Comparison of ENCODE assay signal across 15 cellular contexts in the genomic region with DNA sequence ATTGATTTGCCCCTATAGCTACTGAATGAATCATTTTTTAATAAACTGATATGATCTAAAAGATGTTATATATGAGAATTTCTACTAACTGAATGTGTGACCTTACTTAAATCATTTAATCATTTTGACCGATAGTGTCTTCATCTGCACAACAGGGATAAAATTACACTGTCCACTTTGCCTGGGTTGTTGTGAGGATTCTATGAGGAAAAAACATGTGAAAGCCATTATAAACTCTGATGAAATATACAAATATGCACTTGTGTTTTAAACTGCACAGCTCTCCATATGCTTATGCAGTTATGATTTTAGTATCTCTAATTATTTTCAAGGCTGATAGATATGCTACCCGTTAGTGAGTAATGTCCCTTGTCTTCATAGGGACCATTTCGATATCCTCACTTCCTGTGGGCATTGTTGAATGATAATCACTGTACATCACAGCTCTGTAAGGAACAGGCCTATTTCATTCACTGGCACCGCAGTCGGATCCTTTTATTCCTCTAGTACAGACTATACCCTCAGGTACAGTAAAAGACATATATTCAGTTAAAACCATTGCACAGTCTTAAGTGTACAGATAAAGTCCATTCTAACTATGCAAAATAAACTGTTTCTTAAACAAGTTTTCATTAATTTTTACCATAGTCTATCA.
DNase-seq lines count a peak whose midpoint lies in the region; ATAC-seq and TF ChIP-seq lines count a peak whose summit lies in the region.
"Had no signal": no experiment of that assay in that cellular context is flagged by ENCODE, and none has a peak within 500 bp of the region (broad histone marks: within the 10 kb centered on the region; RNA-seq: fewer than 3 reads in every experiment).

No MANE protein-coding gene starts in this region.

- no peak for DNase-seq in Calu3
- no peak for DNase-seq in SJCRH30
- DNase-seq in esophagus muscularis mucosa (ENCODE audit: extremely low spot score) = peak; percentile 24
- DNase-seq in ureter (ENCODE audit: low spot score) = no peak
- DNase-seq: activated naive CD4-positive, alpha-beta T cell; AML-193; effector CD8-positive, alpha-beta T cell; NCI-H146; NCI-H446 had no signal

- intact Hi-C loops in Calu3 (cut with micrococcal nuclease; ENCODE audit: unreplicated experiment) = loop anchor here (5.0 kb wide), 1 partner anchor 90 kb away; a partner anchor contains a TSS
- intact Hi-C loops in esophagus muscularis mucosa (cut with DNase I) = no loop called here

- BruUV-seq in Calu3 (replicated peaks; lab: Mats Ljungman, UMichigan) = no TSS peak

- H3K27me3 Mint-ChIP-seq in Calu3 (ENCODE audit: unreplicated experiment) (no peaks in the 10 kb centered on the region), nephron (ENCODE audit: low read depth) (no peaks in the 10 kb centered on the region)
- H3K27me3 Mint-ChIP-seq: stimulated activated naive CD8-positive, alpha-beta T cell treated with anti-CD3 and anti-CD28 coated beads, Interleukin-15, Interleukin-2, amounts not matched to agents 100 ng/mL and 50 ng/mL, for 24 hours had no signal

- H3K27ac ChIP-seq in SJCRH30 (peak overlapping the region; percentile 29; the same call in 1 of the 2 replicates), esophagus muscularis mucosa (replicated peaks in 1 of 4) (peak overlapping the region in 2 of 4 donors; percentile 13 to 31)

- no peak for TF ChIP-seq EP300 in esophagus muscularis mucosa (IDR thresholded peaks at IDR 0.05)

- H3K27ac Mint-ChIP-seq in Calu3 (ENCODE audit: unreplicated experiment) (peak overlapping the region; percentile 84), nephron (peak overlapping the region in 2 of 3 experiments; percentile 66 to 68)
- H3K27ac Mint-ChIP-seq: stimulated activated naive CD8-positive, alpha-beta T cell treated with anti-CD3 and anti-CD28 coated beads, Interleukin-15, Interleukin-2, amounts not matched to agents 100 ng/mL and 50 ng/mL, for 24 hours had no signal

- H3K9me3 ChIP-seq in SJCRH30 (replicated peaks) (no peaks in the 10 kb centered on the region), esophagus muscularis mucosa (no peaks in the 10 kb centered on the region)

- H3K36me3 ChIP-seq in SJCRH30 = no peaks in the 10 kb centered on the region
- no peaks in the 10 kb centered on the region for H3K36me3 ChIP-seq in esophagus muscularis mucosa

- H3K4me1 ChIP-seq in SJCRH30 = peaks cover 6% of the 10 kb centered on the region
- H3K4me1 ChIP-seq in esophagus muscularis mucosa = peaks cover 5 to 19% (median 15%) of the 10 kb centered on the region in 4 donors

- H3K27me3 ChIP-seq in SJCRH30 (no peaks in the 10 kb centered on the region), esophagus muscularis mucosa (no peaks in the 10 kb centered on the region)

- H3K4me3 ChIP-seq in SJCRH30 (no peak overlapping the region; the same call in 1 of the 2 replicates), esophagus muscularis mucosa (no peak overlapping the region)

- 86% methylated on average over 5 of the region's 5 CpGs for WGBS in esophagus muscularis mucosa

- H3K9me3 Mint-ChIP-seq in Calu3 (ENCODE audit: low read depth, unreplicated experiment) = no peaks in the 10 kb centered on the region
- no peaks in the 10 kb centered on the region for H3K9me3 Mint-ChIP-seq in nephron
- H3K9me3 Mint-ChIP-seq: brain; stimulated activated naive CD8-positive, alpha-beta T cell treated with anti-CD3 and anti-CD28 coated beads, Interleukin-15, Interleukin-2, amounts not matched to agents 100 ng/mL and 50 ng/mL, for 24 hours had no signal

- ATAC-seq in GM18519 (IDR thresholded peaks at IDR 0.05; ENCODE audit: low FRiP score, unreplicated experiment) = no peak
- no peak for ATAC-seq in GM19328 (IDR thresholded peaks at IDR 0.05; ENCODE audit: unreplicated experiment)
- no peak for ATAC-seq in HG03354 (IDR thresholded peaks at IDR 0.05; ENCODE audit: poor library complexity, severe bottlenecking, unreplicated experiment)

- peaks cover 14% of the 10 kb centered on the region for H3K4me1 Mint-ChIP-seq in Calu3 (ENCODE audit: low read depth, unreplicated experiment)
- peaks cover 12% of the 10 kb centered on the region for H3K4me1 Mint-ChIP-seq in nephron

- TF ChIP-seq POLR2A in esophagus muscularis mucosa (IDR thresholded peaks at IDR 0.05; ENCODE audit: low read depth) = no peak

- TF ChIP-seq CTCF in Calu3 (IDR thresholded peaks at IDR 0.05; ENCODE audit: unreplicated experiment) (no peak), esophagus muscularis mucosa (IDR thresholded peaks at IDR 0.05) (no peak), nephron (IDR thresholded peaks at IDR 0.05; ENCODE audit: unreplicated experiment in 3 of 3) (no peak)

- peak overlapping the region; percentile 21 for H3K4me3 Mint-ChIP-seq in Calu3 (ENCODE audit: low read depth, unreplicated experiment)
- H3K4me3 Mint-ChIP-seq in nephron = no peak overlapping the region
- H3K4me3 Mint-ChIP-seq: brain; stimulated activated naive CD8-positive, alpha-beta T cell treated with anti-CD3 and anti-CD28 coated beads, Interleukin-15, Interleukin-2, amounts not matched to agents 100 ng/mL and 50 ng/mL, for 24 hours had no signal

- CTCF ChIA-PET in Calu3 (lab: Charles Lee) = no interaction called here

- peaks cover 5% of the 10 kb centered on the region for H3K36me3 Mint-ChIP-seq in Calu3 (ENCODE audit: insufficient read depth, unreplicated experiment)
- no peaks in the 10 kb centered on the region for H3K36me3 Mint-ChIP-seq in nephron (ENCODE audit: low read depth)
- H3K36me3 Mint-ChIP-seq: brain had no signal
